Comparison of ENCODE assay signal across 1 cellular context in genomic region chr1:16168144-16168496, GRCh38.
A peak's percentile ranks its signal among the peaks of the same experiment; 100 is the strongest.
TF ChIP-seq lines count a peak whose summit lies in the region.

No MANE protein-coding gene starts in this region.

TF ChIP-seq in H1, 55 proteins besides CTCF, POLR2A, EP300 and RAD21:
- 0 out of 2 replicates have a peak, but pooled peaks have one; percentile 0 for TF ChIP-seq SP1 (IDR thresholded peaks at IDR 0.05; ENCODE audit: low read depth, low read length)
TF ChIP-seq in H1: peak in this region for 1; not testable (repeated sequence) for 54.
